ENCODE assay signal across 19 cellular contexts in genomic region chr7:81140206-81140605, GRCh38.
"Had no signal": no experiment of that assay in that cellular context is flagged by ENCODE, and none has a peak within 500 bp of the region (broad histone marks: within the 10 kb centered on the region; RNA-seq: fewer than 3 reads in every experiment).

No MANE protein-coding gene starts in this region.

- H3K27me3 ChIP-seq: esophagus squamous epithelium, sigmoid colon, thyroid gland had no signal

- H3K36me3 Mint-ChIP-seq: activated CD8-positive, alpha-beta memory T cell treated with anti-CD3 and anti-CD28 coated beads, Interleukin-2, amount 10 ng/mL, durations not matched to agents 7 days and 5 days; activated naive CD8-positive, alpha-beta T cell treated with anti-CD3 and anti-CD28 coated beads for 36 hours; naive thymus-derived CD8-positive, alpha-beta T cell; stimulated activated naive B cell treated with anti-CD40 and anti-IgM and Interleukin-4, amounts not matched to agents 10 μg/mL and 1 μg/mL and 100 μg/mL, for 72 hours had no signal

- H3K27ac Mint-ChIP-seq: activated CD4-positive, alpha-beta memory T cell treated with anti-CD3 and anti-CD28 coated beads, Interleukin-2, amount 10 ng/mL, durations not matched to agents 7 days and 5 days; activated CD8-positive, alpha-beta memory T cell treated with anti-CD3 and anti-CD28 coated beads, Interleukin-2, amount 10 ng/mL, durations not matched to agents 7 days and 5 days; activated naive CD8-positive, alpha-beta T cell treated with anti-CD3 and anti-CD28 coated beads for 36 hours; activated T-helper 17 cell treated with anti-CD3 and anti-CD28 coated beads, Interleukin-2, amount 50 U/mL, for 72 hours; stimulated activated naive B cell treated with anti-CD40 and anti-IgM and Interleukin-4, amounts not matched to agents 10 μg/mL and 1 μg/mL and 100 μg/mL, for 72 hours; T-helper 2 cell treated with Interferon-gamma antibody and Interleukin-4, amounts not matched to agents 5 μg/mL and 100 μg/mL, for 36 hours had no signal

- H3K4me1 Mint-ChIP-seq: activated CD4-positive, alpha-beta memory T cell treated with anti-CD3 and anti-CD28 coated beads, Interleukin-2, amount 10 ng/mL, durations not matched to agents 7 days and 5 days; activated CD8-positive, alpha-beta memory T cell treated with anti-CD3 and anti-CD28 coated beads, Interleukin-2, amount 10 ng/mL, durations not matched to agents 7 days and 5 days; activated naive CD8-positive, alpha-beta T cell treated with anti-CD3 and anti-CD28 coated beads for 36 hours; activated T-helper 17 cell treated with anti-CD3 and anti-CD28 coated beads, Interleukin-2, amount 50 U/mL, for 72 hours; naive thymus-derived CD8-positive, alpha-beta T cell; stimulated activated naive B cell treated with anti-CD40 and anti-IgM and Interleukin-4, amounts not matched to agents 10 μg/mL and 1 μg/mL and 100 μg/mL, for 72 hours had no signal

- ATAC-seq: activated CD8-positive, alpha-beta memory T cell treated with anti-CD3 and anti-CD28 coated beads, Interleukin-2, amount 10 ng/mL, durations not matched to agents 7 days and 5 days; activated T-helper 17 cell treated with anti-CD3 and anti-CD28 coated beads, Interleukin-2, amount 50 U/mL, for 72 hours; naive thymus-derived CD8-positive, alpha-beta T cell had no signal

- H3K9me3 ChIP-seq: esophagus squamous epithelium, sigmoid colon, thyroid gland had no signal

- H3K4me3 ChIP-seq: esophagus squamous epithelium, sigmoid colon, thyroid gland had no signal

- H3K4me1 ChIP-seq: esophagus squamous epithelium, sigmoid colon, thyroid gland had no signal

- H3K27me3 Mint-ChIP-seq: activated CD4-positive, alpha-beta memory T cell treated with anti-CD3 and anti-CD28 coated beads, Interleukin-2, amount 10 ng/mL, durations not matched to agents 7 days and 5 days; activated CD8-positive, alpha-beta memory T cell treated with anti-CD3 and anti-CD28 coated beads, Interleukin-2, amount 10 ng/mL, durations not matched to agents 7 days and 5 days; activated naive CD8-positive, alpha-beta T cell treated with anti-CD3 and anti-CD28 coated beads for 36 hours; activated T-helper 17 cell treated with anti-CD3 and anti-CD28 coated beads, Interleukin-2, amount 50 U/mL, for 72 hours; naive thymus-derived CD8-positive, alpha-beta T cell; stimulated activated naive B cell treated with anti-CD40 and anti-IgM and Interleukin-4, amounts not matched to agents 10 μg/mL and 1 μg/mL and 100 μg/mL, for 72 hours had no signal

- H3K9me3 Mint-ChIP-seq: activated naive CD8-positive, alpha-beta T cell treated with anti-CD3 and anti-CD28 coated beads for 36 hours; stimulated activated naive B cell treated with anti-CD40 and anti-IgM and Interleukin-4, amounts not matched to agents 10 μg/mL and 1 μg/mL and 100 μg/mL, for 72 hours had no signal

- H3K4me3 Mint-ChIP-seq: activated CD4-positive, alpha-beta memory T cell treated with anti-CD3 and anti-CD28 coated beads, Interleukin-2, amount 10 ng/mL, durations not matched to agents 7 days and 5 days; activated CD8-positive, alpha-beta memory T cell treated with anti-CD3 and anti-CD28 coated beads, Interleukin-2, amount 10 ng/mL, durations not matched to agents 7 days and 5 days; activated naive CD8-positive, alpha-beta T cell treated with anti-CD3 and anti-CD28 coated beads for 36 hours; activated T-helper 17 cell treated with anti-CD3 and anti-CD28 coated beads, Interleukin-2, amount 50 U/mL, for 72 hours; naive thymus-derived CD8-positive, alpha-beta T cell; stimulated activated naive B cell treated with anti-CD40 and anti-IgM and Interleukin-4, amounts not matched to agents 10 μg/mL and 1 μg/mL and 100 μg/mL, for 72 hours; T-helper 2 cell treated with Interferon-gamma antibody and Interleukin-4, amounts not matched to agents 5 μg/mL and 100 μg/mL, for 36 hours had no signal

- H3K27ac ChIP-seq: sigmoid colon, thyroid gland had no signal

- DNase-seq: activated CD4-positive, alpha-beta memory T cell treated with anti-CD3 and anti-CD28 coated beads, Interleukin-2, amount 10 ng/mL, durations not matched to agents 7 days and 5 days; activated CD4-positive, alpha-beta T cell treated with anti-CD3 and anti-CD28 coated beads for 48 hours; activated CD4-positive, CD25-positive, alpha-beta regulatory T cell; activated CD8-positive, alpha-beta memory T cell treated with anti-CD3 and anti-CD28 coated beads, Interleukin-2, amount 10 ng/mL, durations not matched to agents 7 days and 5 days; activated naive CD4-positive, alpha-beta T cell; activated naive CD8-positive, alpha-beta T cell treated with anti-CD3 and anti-CD28 coated beads for 36 hours; amniotic stem cell; effector memory CD4-positive, alpha-beta T cell; esophagus squamous epithelium; mesenchymal stem cell; naive thymus-derived CD8-positive, alpha-beta T cell; nucleus accumbens; posterior cingulate gyrus; sigmoid colon; stimulated activated CD4-positive, alpha-beta T cell treated with anti-CD3 and anti-CD28 coated beads, Interleukin-4, amount 100 ng/mL, for 4 hours; stimulated activated naive B cell treated with anti-CD40 and anti-IgM and Interleukin-4, amounts not matched to agents 10 μg/mL and 1 μg/mL and 100 μg/mL, for 72 hours; thyroid gland had no signal

- H3K36me3 ChIP-seq: esophagus squamous epithelium, sigmoid colon, thyroid gland had no signal
